In the genomic region with DNA sequence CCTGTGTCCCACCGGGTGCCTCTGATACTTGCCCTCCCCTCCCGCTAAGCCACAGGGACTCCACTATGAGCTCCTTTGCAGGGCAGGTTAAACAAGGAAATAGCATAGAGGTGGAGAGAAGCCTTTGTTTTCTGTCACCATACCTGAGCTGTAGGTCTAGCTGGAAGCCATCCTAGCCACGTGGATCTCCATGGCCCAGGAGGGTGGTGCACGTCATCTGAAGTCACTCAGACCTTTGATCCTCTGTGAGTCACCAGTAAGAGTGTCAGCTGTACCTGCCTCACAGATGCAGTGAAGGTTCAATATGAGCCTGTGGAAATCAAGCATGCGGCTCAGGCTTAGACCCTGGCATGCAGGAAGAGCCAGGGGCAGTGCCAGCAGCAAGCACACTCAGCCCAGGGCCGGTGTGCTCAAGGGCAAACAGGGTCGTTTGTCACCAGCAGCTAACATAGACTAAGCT, we compare ENCODE assay signal across 1 cellular context.
TF ChIP-seq lines count a peak whose summit lies in the region.

No MANE protein-coding gene starts in this region.

TF ChIP-seq in HepG2, 621 proteins besides CTCF, POLR2A, EP300 and RAD21 (continued from another document and continues in another):
- TF ChIP-seq, protein P1, sequence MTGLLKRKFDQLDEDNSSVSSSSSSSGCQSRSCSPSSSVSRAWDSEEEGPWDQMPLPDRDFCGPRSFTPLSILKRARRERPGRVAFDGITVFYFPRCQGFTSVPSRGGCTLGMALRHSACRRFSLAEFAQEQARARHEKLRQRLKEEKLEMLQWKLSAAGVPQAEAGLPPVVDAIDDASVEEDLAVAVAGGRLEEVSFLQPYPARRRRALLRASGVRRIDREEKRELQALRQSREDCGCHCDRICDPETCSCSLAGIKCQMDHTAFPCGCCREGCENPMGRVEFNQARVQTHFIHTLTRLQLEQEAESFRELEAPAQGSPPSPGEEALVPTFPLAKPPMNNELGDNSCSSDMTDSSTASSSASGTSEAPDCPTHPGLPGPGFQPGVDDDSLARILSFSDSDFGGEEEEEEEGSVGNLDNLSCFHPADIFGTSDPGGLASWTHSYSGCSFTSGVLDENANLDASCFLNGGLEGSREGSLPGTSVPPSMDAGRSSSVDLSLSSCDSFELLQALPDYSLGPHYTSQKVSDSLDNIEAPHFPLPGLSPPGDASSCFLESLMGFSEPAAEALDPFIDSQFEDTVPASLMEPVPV (CRISPR knock-in tag; IDR thresholded peaks at IDR 0.05): peak; percentile 4; the same call in 1 of the 2 replicates
- TF ChIP-seq NFE2L1 (CRISPR knock-in tag; IDR thresholded peaks at IDR 0.05; ENCODE audit: borderline replicate concordance): no peak
- TF ChIP-seq, protein P2, sequence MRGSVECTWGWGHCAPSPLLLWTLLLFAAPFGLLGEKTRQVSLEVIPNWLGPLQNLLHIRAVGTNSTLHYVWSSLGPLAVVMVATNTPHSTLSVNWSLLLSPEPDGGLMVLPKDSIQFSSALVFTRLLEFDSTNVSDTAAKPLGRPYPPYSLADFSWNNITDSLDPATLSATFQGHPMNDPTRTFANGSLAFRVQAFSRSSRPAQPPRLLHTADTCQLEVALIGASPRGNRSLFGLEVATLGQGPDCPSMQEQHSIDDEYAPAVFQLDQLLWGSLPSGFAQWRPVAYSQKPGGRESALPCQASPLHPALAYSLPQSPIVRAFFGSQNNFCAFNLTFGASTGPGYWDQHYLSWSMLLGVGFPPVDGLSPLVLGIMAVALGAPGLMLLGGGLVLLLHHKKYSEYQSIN (CRISPR knock-in tag; IDR thresholded peaks at IDR 0.05; ENCODE audit: borderline replicate concordance): no peak
- TF ChIP-seq MXD4 (CRISPR knock-in tag; IDR thresholded peaks at IDR 0.05): peak; percentile 82; the same call in 1 of the 2 replicates
- TF ChIP-seq TCF12 (IDR thresholded peaks at IDR 0.05): no peak
- TF ChIP-seq TCF12 (CRISPR knock-in tag; IDR thresholded peaks at IDR 0.05): peak; percentile 7; the same call in 1 of the 2 replicates
- no peak for TF ChIP-seq ZSCAN21 (CRISPR knock-in tag; IDR thresholded peaks at IDR 0.05; ENCODE audit: borderline replicate concordance)
- no peak for TF ChIP-seq RBAK (CRISPR knock-in tag; IDR thresholded peaks at IDR 0.05)
- TF ChIP-seq, protein P3, sequence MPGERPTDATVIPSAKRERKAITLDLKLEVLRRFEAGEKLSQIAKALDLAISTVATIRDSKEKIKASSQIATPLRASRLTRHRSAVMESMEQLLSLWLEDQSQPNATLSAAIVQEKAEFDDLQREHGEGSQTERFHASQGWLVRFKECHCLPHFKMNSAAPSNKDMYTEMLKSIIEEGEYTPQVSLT (CRISPR knock-in tag; IDR thresholded peaks at IDR 0.05; ENCODE audit: borderline replicate concordance, low read depth): no peak
- peak; percentile 46; the same call in 1 of the 2 replicates for TF ChIP-seq TBX3 (IDR thresholded peaks at IDR 0.05; ENCODE audit: borderline replicate concordance)
- no peak for TF ChIP-seq ZNF34 (CRISPR knock-in tag; IDR thresholded peaks at IDR 0.05; ENCODE audit: borderline replicate concordance)
- TF ChIP-seq, protein P4, sequence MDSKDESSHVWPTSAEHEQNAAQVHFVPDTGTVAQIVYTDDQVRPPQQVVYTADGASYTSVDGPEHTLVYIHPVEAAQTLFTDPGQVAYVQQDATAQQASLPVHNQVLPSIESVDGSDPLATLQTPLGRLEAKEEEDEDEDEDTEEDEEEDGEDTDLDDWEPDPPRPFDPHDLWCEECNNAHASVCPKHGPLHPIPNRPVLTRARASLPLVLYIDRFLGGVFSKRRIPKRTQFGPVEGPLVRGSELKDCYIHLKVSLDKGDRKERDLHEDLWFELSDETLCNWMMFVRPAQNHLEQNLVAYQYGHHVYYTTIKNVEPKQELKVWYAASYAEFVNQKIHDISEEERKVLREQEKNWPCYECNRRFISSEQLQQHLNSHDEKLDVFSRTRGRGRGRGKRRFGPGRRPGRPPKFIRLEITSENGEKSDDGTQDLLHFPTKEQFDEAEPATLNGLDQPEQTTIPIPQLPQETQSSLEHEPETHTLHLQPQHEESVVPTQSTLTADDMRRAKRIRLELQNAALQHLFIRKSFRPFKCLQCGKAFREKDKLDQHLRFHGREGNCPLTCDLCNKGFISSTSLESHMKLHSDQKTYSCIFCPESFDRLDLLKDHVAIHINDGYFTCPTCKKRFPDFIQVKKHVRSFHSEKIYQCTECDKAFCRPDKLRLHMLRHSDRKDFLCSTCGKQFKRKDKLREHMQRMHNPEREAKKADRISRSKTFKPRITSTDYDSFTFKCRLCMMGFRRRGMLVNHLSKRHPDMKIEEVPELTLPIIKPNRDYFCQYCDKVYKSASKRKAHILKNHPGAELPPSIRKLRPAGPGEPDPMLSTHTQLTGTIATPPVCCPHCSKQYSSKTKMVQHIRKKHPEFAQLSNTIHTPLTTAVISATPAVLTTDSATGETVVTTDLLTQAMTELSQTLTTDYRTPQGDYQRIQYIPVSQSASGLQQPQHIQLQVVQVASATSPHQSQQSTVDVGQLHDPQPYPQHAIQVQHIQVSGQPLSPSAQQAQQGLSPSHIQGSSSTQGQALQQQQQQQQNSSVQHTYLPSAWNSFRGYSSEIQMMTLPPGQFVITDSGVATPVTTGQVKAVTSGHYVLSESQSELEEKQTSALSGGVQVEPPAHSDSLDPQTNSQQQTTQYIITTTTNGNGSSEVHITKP (CRISPR knock-in tag; IDR thresholded peaks at IDR 0.05; ENCODE audit: low read depth): 0 out of 2 replicates have a peak, but pooled peaks have one; percentile 22
- no peak for TF ChIP-seq ZNF382 (CRISPR knock-in tag; IDR thresholded peaks at IDR 0.05; ENCODE audit: borderline replicate concordance)
- peak; percentile 85 for TF ChIP-seq HNRNPL (IDR thresholded peaks at IDR 0.05; ENCODE audit: low read depth, low read length)
- TF ChIP-seq, protein P5, sequence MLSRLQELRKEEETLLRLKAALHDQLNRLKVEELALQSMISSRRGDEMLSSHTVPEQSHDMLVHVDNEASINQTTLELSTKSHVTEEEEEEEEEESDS (CRISPR knock-in tag; IDR thresholded peaks at IDR 0.05; ENCODE audit: borderline replicate concordance): no peak
- no peak for TF ChIP-seq SNAI1 (CRISPR knock-in tag; IDR thresholded peaks at IDR 0.05; ENCODE audit: borderline replicate concordance)
- no peak for TF ChIP-seq CENPT (CRISPR knock-in tag; IDR thresholded peaks at IDR 0.05; ENCODE audit: low read depth)
- no peak for TF ChIP-seq TMF1 (CRISPR knock-in tag; IDR thresholded peaks at IDR 0.05; ENCODE audit: low read depth)
- no peak; the same call in 1 of the 2 replicates for TF ChIP-seq RCOR2 (CRISPR knock-in tag; IDR thresholded peaks at IDR 0.05)
- TF ChIP-seq TRIM24 (CRISPR knock-in tag; IDR thresholded peaks at IDR 0.05): no peak
- no peak; the same call in 1 of the 2 replicates for TF ChIP-seq ZNF274 (CRISPR knock-in tag; IDR thresholded peaks at IDR 0.05)
- TF ChIP-seq ZSCAN22 (CRISPR knock-in tag; IDR thresholded peaks at IDR 0.05): no peak
- TF ChIP-seq, protein P6, sequence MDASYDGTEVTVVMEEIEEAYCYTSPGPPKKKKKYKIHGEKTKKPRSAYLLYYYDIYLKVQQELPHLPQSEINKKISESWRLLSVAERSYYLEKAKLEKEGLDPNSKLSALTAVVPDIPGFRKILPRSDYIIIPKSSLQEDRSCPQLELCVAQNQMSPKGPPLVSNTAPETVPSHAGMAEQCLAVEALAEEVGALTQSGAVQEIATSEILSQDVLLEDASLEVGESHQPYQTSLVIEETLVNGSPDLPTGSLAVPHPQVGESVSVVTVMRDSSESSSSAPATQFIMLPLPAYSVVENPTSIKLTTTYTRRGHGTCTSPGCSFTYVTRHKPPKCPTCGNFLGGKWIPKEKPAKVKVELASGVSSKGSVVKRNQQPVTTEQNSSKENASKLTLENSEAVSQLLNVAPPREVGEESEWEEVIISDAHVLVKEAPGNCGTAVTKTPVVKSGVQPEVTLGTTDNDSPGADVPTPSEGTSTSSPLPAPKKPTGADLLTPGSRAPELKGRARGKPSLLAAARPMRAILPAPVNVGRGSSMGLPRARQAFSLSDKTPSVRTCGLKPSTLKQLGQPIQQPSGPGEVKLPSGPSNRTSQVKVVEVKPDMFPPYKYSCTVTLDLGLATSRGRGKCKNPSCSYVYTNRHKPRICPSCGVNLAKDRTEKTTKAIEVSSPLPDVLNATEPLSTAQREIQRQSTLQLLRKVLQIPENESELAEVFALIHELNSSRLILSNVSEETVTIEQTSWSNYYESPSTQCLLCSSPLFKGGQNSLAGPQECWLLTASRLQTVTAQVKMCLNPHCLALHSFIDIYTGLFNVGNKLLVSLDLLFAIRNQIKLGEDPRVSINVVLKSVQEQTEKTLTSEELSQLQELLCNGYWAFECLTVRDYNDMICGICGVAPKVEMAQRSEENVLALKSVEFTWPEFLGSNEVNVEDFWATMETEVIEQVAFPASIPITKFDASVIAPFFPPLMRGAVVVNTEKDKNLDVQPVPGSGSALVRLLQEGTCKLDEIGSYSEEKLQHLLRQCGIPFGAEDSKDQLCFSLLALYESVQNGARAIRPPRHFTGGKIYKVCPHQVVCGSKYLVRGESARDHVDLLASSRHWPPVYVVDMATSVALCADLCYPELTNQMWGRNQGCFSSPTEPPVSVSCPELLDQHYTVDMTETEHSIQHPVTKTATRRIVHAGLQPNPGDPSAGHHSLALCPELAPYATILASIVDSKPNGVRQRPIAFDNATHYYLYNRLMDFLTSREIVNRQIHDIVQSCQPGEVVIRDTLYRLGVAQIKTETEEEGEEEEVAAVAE (CRISPR knock-in tag; IDR thresholded peaks at IDR 0.05; ENCODE audit: borderline replicate concordance): no peak
- TF ChIP-seq, protein P7, sequence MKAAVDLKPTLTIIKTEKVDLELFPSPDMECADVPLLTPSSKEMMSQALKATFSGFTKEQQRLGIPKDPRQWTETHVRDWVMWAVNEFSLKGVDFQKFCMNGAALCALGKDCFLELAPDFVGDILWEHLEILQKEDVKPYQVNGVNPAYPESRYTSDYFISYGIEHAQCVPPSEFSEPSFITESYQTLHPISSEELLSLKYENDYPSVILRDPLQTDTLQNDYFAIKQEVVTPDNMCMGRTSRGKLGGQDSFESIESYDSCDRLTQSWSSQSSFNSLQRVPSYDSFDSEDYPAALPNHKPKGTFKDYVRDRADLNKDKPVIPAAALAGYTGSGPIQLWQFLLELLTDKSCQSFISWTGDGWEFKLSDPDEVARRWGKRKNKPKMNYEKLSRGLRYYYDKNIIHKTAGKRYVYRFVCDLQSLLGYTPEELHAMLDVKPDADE (CRISPR knock-in tag; IDR thresholded peaks at IDR 0.05): no peak
- TF ChIP-seq ZNF780A (CRISPR knock-in tag; IDR thresholded peaks at IDR 0.05): no peak
- TF ChIP-seq, protein P8, sequence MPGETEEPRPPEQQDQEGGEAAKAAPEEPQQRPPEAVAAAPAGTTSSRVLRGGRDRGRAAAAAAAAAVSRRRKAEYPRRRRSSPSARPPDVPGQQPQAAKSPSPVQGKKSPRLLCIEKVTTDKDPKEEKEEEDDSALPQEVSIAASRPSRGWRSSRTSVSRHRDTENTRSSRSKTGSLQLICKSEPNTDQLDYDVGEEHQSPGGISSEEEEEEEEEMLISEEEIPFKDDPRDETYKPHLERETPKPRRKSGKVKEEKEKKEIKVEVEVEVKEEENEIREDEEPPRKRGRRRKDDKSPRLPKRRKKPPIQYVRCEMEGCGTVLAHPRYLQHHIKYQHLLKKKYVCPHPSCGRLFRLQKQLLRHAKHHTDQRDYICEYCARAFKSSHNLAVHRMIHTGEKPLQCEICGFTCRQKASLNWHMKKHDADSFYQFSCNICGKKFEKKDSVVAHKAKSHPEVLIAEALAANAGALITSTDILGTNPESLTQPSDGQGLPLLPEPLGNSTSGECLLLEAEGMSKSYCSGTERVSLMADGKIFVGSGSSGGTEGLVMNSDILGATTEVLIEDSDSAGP (CRISPR knock-in tag; IDR thresholded peaks at IDR 0.05; ENCODE audit: borderline replicate concordance): no peak; the same call in none of the 2 replicates
- peak; percentile 68 for TF ChIP-seq TCF7 (IDR thresholded peaks at IDR 0.05; ENCODE audit: low read depth)
- TF ChIP-seq ZNF329 (CRISPR knock-in tag; IDR thresholded peaks at IDR 0.05; ENCODE audit: low read depth): no peak
- no peak for TF ChIP-seq HMG20B (CRISPR knock-in tag; conservative IDR thresholded peaks at IDR 0.05)
- TF ChIP-seq ZNF224 (CRISPR knock-in tag; IDR thresholded peaks at IDR 0.05): 0 out of 2 replicates have a peak, but pooled peaks have one; percentile 49
- no peak for TF ChIP-seq GATA4 (IDR thresholded peaks at IDR 0.05; ENCODE audit: borderline replicate concordance, low read depth)
- peak; percentile 59; the same call in 1 of the 2 replicates for TF ChIP-seq POLR2G (IDR thresholded peaks at IDR 0.05; ENCODE audit: low read depth, low read length)
- TF ChIP-seq, protein P9, sequence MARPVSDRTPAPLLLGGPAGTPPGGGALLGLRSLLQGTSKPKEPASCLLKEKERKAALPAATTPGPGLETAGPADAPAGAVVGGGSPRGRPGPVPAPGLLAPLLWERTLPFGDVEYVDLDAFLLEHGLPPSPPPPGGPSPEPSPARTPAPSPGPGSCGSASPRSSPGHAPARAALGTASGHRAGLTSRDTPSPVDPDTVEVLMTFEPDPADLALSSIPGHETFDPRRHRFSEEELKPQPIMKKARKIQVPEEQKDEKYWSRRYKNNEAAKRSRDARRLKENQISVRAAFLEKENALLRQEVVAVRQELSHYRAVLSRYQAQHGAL (CRISPR knock-in tag; IDR thresholded peaks at IDR 0.05; ENCODE audit: not compliant biosample characterization): no peak
- TF ChIP-seq CREM (IDR thresholded peaks at IDR 0.05): peak; percentile 73; the same call in 1 of the 2 replicates
- no peak for TF ChIP-seq CREM (CRISPR knock-in tag; IDR thresholded peaks at IDR 0.05)
- peak; percentile 88; the same call in 1 of the 2 replicates for TF ChIP-seq ZNF292 (CRISPR knock-in tag; IDR thresholded peaks at IDR 0.05; ENCODE audit: borderline replicate concordance, low read depth)
- TF ChIP-seq SOX6 (IDR thresholded peaks at IDR 0.05): no peak
- TF ChIP-seq SOX6 (CRISPR knock-in tag; IDR thresholded peaks at IDR 0.05): 0 out of 2 replicates have a peak, but pooled peaks have one; percentile 26
- TF ChIP-seq, protein P10, sequence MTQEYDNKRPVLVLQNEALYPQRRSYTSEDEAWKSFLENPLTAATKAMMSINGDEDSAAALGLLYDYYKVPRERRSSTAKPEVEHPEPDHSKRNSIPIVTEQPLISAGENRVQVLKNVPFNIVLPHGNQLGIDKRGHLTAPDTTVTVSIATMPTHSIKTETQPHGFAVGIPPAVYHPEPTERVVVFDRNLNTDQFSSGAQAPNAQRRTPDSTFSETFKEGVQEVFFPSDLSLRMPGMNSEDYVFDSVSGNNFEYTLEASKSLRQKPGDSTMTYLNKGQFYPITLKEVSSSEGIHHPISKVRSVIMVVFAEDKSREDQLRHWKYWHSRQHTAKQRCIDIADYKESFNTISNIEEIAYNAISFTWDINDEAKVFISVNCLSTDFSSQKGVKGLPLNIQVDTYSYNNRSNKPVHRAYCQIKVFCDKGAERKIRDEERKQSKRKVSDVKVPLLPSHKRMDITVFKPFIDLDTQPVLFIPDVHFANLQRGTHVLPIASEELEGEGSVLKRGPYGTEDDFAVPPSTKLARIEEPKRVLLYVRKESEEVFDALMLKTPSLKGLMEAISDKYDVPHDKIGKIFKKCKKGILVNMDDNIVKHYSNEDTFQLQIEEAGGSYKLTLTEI (CRISPR knock-in tag; conservative IDR thresholded peaks at IDR 0.05): no peak
- no peak for TF ChIP-seq MYNN (CRISPR knock-in tag; IDR thresholded peaks at IDR 0.05; ENCODE audit: low read depth)
- TF ChIP-seq ZNF101 (CRISPR knock-in tag; IDR thresholded peaks at IDR 0.05; ENCODE audit: borderline replicate concordance, low read depth): no peak
- TF ChIP-seq, protein P11, sequence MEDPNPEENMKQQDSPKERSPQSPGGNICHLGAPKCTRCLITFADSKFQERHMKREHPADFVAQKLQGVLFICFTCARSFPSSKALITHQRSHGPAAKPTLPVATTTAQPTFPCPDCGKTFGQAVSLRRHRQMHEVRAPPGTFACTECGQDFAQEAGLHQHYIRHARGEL (CRISPR knock-in tag; IDR thresholded peaks at IDR 0.05): no peak
- TF ChIP-seq ZNF136 (CRISPR knock-in tag; IDR thresholded peaks at IDR 0.05; ENCODE audit: low read depth): no peak
- no peak for TF ChIP-seq ZFP36 (IDR thresholded peaks at IDR 0.05; ENCODE audit: borderline replicate concordance, low read depth, low read length, partially characterized antibody)
